7 cellular contexts compared by ENCODE assay signal in genomic region chr10:123178390-123178789, GRCh38. TPM values are rescaled to one million over a fixed set of nuclear protein-coding genes. Genes with fewer than 3 reads are reported as not detected.
"Had no signal": no experiment of that assay in that cellular context is flagged by ENCODE, and none has a peak within 500 bp of the region (broad histone marks: within the 10 kb centered on the region; RNA-seq: fewer than 3 reads in every experiment).

No MANE protein-coding gene starts in this region.

RNA-seq across cellular contexts. Expression of gene HMX2, which starts 30.5 kb away (rescaled TPM):
- total RNA-seq: GM23248, H4, H7, HFFc6 had no signal
- polyA plus RNA-seq: GM23248 had no signal

RNA-seq across cellular contexts. Expression of gene HMX3, which starts 42.6 kb away (rescaled TPM):
- total RNA-seq: GM23248, H1, H7, H9, HFFc6 had no signal
- polyA plus RNA-seq: GM23248, GM23338 had no signal
